1 cellular context compared by ENCODE assay signal in the genomic region with DNA sequence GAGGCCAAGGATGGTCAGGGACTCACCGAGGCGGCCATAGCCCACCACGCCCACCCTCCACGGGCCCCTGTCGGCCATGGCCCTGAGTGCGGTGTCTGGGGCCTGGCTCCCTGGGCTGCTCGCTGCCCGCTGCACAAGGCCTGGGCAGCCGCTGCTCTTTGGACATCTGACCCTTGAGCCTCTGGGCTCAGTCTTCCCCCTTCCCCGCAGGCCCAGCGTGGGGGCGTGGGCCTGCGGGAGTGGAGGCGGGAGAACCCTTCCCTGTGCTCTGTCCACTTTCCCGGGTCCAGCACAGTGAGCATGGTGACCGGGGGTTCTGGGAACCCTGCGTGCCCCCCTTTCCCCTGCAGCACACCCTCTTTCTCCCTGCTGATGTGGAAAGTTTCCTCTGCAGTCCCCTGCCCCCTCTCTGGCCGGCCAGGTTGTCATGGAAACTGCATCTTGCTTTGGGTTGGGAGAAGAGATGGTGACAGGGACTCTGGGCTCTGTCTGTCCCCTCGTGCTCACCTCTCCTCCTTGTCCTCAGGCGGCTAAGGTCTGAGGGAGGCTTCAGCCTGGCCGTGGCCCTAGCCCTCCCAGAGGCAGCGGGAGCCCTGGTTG.
TF ChIP-seq lines count a peak whose summit lies in the region.

A gene (minus strand): TSS at position 168 of the 600 bp plus-strand sequence. CDS start 90 bp downstream, at position 78.

TF ChIP-seq in K562, 482 proteins besides CTCF, POLR2A, EP300 and RAD21 (continued from another document):
- TF ChIP-seq, protein P1, sequence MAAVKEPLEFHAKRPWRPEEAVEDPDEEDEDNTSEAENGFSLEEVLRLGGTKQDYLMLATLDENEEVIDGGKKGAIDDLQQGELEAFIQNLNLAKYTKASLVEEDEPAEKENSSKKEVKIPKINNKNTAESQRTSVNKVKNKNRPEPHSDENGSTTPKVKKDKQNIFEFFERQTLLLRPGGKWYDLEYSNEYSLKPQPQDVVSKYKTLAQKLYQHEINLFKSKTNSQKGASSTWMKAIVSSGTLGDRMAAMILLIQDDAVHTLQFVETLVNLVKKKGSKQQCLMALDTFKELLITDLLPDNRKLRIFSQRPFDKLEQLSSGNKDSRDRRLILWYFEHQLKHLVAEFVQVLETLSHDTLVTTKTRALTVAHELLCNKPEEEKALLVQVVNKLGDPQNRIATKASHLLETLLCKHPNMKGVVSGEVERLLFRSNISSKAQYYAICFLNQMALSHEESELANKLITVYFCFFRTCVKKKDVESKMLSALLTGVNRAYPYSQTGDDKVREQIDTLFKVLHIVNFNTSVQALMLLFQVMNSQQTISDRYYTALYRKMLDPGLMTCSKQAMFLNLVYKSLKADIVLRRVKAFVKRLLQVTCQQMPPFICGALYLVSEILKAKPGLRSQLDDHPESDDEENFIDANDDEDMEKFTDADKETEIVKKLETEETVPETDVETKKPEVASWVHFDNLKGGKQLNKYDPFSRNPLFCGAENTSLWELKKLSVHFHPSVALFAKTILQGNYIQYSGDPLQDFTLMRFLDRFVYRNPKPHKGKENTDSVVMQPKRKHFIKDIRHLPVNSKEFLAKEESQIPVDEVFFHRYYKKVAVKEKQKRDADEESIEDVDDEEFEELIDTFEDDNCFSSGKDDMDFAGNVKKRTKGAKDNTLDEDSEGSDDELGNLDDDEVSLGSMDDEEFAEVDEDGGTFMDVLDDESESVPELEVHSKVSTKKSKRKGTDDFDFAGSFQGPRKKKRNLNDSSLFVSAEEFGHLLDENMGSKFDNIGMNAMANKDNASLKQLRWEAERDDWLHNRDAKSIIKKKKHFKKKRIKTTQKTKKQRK (IDR thresholded peaks at IDR 0.05; ENCODE audit: borderline replicate concordance, low read depth, low read length): no peak
- TF ChIP-seq TEAD2 (tag; IDR thresholded peaks at IDR 0.05): no peak
- TF ChIP-seq KLF6 (CRISPR knock-in tag; IDR thresholded peaks at IDR 0.05; ENCODE audit: borderline replicate concordance): no peak
- TF ChIP-seq, protein P2, sequence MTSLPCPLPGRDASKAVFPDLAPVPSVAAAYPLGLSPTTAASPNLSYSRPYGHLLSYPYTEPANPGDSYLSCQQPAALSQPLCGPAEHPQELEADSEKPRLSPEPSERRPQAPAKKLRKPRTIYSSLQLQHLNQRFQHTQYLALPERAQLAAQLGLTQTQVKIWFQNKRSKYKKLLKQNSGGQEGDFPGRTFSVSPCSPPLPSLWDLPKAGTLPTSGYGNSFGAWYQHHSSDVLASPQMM (CRISPR knock-in tag; IDR thresholded peaks at IDR 0.05): no peak
- TF ChIP-seq CBX3 (IDR thresholded peaks at IDR 0.05; ENCODE audit: borderline replicate concordance in 1 of 2, low read length in 2 of 2): no peak
- no peak for TF ChIP-seq YBX1 (IDR thresholded peaks at IDR 0.05)
- no peak for TF ChIP-seq ZNF583 (CRISPR knock-in tag; IDR thresholded peaks at IDR 0.05)
- TF ChIP-seq FUS (optimal IDR thresholded peaks at IDR 0.05; ENCODE audit: low read depth, low read length): no peak
- no peak for TF ChIP-seq ESRRB (CRISPR knock-in tag; IDR thresholded peaks at IDR 0.05; ENCODE audit: borderline replicate concordance)
- TF ChIP-seq, protein P3, sequence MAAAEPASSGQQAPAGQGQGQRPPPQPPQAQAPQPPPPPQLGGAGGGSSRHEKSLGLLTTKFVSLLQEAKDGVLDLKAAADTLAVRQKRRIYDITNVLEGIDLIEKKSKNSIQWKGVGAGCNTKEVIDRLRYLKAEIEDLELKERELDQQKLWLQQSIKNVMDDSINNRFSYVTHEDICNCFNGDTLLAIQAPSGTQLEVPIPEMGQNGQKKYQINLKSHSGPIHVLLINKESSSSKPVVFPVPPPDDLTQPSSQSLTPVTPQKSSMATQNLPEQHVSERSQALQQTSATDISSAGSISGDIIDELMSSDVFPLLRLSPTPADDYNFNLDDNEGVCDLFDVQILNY (CRISPR knock-in tag; IDR thresholded peaks at IDR 0.05): no peak
- no peak for TF ChIP-seq NFXL1 (CRISPR knock-in tag; IDR thresholded peaks at IDR 0.05)
- TF ChIP-seq, protein P4, sequence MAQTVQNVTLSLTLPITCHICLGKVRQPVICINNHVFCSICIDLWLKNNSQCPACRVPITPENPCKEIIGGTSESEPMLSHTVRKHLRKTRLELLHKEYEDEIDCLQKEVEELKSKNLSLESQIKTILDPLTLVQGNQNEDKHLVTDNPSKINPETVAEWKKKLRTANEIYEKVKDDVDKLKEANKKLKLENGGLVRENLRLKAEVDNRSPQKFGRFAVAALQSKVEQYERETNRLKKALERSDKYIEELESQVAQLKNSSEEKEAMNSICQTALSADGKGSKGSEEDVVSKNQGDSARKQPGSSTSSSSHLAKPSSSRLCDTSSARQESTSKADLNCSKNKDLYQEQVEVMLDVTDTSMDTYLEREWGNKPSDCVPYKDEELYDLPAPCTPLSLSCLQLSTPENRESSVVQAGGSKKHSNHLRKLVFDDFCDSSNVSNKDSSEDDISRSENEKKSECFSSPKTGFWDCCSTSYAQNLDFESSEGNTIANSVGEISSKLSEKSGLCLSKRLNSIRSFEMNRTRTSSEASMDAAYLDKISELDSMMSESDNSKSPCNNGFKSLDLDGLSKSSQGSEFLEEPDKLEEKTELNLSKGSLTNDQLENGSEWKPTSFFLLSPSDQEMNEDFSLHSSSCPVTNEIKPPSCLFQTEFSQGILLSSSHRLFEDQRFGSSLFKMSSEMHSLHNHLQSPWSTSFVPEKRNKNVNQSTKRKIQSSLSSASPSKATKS (CRISPR knock-in tag; IDR thresholded peaks at IDR 0.05): no peak
- 0 out of 2 replicates have a peak, but pooled peaks have one; percentile 19 for TF ChIP-seq ZBTB7A (IDR thresholded peaks at IDR 0.05; ENCODE audit: borderline replicate concordance, control insufficient read depth, low read depth, low read length)
- TF ChIP-seq, protein P5, sequence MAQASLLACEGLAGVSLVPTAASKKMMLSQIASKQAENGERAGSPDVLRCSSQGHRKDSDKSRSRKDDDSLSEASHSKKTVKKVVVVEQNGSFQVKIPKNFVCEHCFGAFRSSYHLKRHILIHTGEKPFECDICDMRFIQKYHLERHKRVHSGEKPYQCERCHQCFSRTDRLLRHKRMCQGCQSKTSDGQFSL (CRISPR knock-in tag; IDR thresholded peaks at IDR 0.05): 0 out of 2 replicates have a peak, but pooled peaks have one; percentile 6
- TF ChIP-seq, protein P5 (tag; IDR thresholded peaks at IDR 0.05): no peak
- no peak for TF ChIP-seq KLF16 (IDR thresholded peaks at IDR 0.05)
- TF ChIP-seq CBFA2T2 (conservative IDR thresholded peaks at IDR 0.05): no peak
- TF ChIP-seq TEAD1 (CRISPR knock-in tag; IDR thresholded peaks at IDR 0.05): no peak
- TF ChIP-seq, protein P6, sequence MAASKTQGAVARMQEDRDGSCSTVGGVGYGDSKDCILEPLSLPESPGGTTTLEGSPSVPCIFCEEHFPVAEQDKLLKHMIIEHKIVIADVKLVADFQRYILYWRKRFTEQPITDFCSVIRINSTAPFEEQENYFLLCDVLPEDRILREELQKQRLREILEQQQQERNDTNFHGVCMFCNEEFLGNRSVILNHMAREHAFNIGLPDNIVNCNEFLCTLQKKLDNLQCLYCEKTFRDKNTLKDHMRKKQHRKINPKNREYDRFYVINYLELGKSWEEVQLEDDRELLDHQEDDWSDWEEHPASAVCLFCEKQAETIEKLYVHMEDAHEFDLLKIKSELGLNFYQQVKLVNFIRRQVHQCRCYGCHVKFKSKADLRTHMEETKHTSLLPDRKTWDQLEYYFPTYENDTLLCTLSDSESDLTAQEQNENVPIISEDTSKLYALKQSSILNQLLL (CRISPR knock-in tag; IDR thresholded peaks at IDR 0.05; ENCODE audit: borderline replicate concordance): no peak
